ENCODE assay signal across 1 cellular context in the genomic region with DNA sequence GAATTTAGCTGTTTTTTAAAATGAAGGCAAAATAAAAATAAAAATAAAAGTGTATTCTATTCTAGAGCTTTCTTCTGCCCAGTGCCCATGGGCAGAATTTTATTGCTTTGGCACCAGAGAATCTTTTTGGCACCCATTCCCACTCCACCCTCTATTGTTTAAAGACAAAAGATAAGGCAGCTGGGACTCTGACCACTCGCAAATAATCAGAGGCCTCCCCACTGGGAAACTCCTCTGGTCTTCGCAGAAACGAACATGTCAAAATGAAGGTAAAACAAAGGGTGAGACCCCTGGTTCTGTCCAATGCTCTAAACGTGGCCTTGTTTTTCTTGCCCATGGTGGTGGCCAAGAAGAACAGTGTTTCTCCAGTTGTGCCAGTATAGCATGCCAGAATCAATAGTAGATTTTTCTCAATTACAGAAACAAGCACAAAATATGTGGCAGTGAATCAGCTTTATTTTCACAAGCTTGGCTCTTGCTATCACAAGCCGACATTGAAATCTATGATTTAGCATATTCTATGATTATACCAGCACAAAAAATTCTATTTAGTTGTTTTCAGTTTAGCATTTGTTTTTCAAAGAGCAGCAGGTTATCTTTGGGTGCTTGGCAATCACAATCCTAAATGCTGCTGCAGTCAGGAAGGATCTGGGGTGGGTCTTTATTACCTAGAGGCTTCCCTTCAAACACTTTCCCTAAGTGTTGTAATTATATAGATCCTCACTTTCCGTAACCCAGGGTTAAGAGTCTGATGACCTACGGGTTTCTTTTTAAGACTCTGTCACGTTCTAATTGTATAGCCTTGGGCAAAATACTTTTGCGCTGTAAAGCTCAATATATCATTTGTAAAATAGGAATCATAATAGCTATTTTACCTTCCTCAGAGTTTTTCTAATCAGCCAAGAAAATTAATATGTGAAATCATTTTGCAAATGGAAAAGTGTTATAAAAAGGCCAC.
TF ChIP-seq lines count a peak whose summit lies in the region.

No MANE protein-coding gene starts in this region.

TF ChIP-seq in HCT116, 20 proteins besides CTCF, POLR2A, EP300 and RAD21:
- no peak for TF ChIP-seq SP1 (IDR thresholded peaks at IDR 0.05; ENCODE audit: low read depth)
